In genomic region chr4:1765409-1766335, GRCh38 we compare ENCODE assay signal across 18 cellular contexts. TPM values are rescaled to one million over a fixed set of nuclear protein-coding genes. Genes with fewer than 3 reads are reported as not detected.
A peak's percentile ranks its signal among the peaks of the same experiment; 100 is the strongest.
DNase-seq lines count a peak whose midpoint lies in the region; ATAC-seq, FAIRE-seq and TF ChIP-seq lines count a peak whose summit lies in the region.
"Had no signal": no experiment of that assay in that cellular context is flagged by ENCODE, and none has a peak within 500 bp of the region (broad histone marks: within the 10 kb centered on the region; RNA-seq: fewer than 3 reads in every experiment).

No MANE protein-coding gene starts in this region.

- H4K20me1 ChIP-seq in H1 (replicated peaks in 1 of 2; ENCODE audit: control insufficient read depth in 1 of 2, insufficient read depth in 2 of 2, low read length in 2 of 2) = no peaks in the 10 kb centered on the region

- FAIRE-seq in H1 (lab: Jason Lieb, UNC) (no peak), kidney (lab: Jason Lieb, UNC) (no peak)
- FAIRE-seq: astrocyte, colon, endothelial cell of umbilical vein had no signal

- no peak overlapping the region for H3K27ac ChIP-seq in CD4-positive, alpha-beta T cell (ENCODE audit: low read depth, low read length)
- H3K27ac ChIP-seq in H1 (ENCODE audit: low read depth, low read length) (no peak overlapping the region), kidney (ENCODE audit: low read depth in 2 of 2, low read length in 2 of 2) (no peak overlapping the region)
- no peak overlapping the region for H3K27ac ChIP-seq in CD4-positive, alpha-beta memory T cell (ENCODE audit: low read depth, low read length)
- H3K27ac ChIP-seq: right lobe of liver had no signal

- peak overlapping the region; percentile 95 for H2BK20ac ChIP-seq in H1 (ENCODE audit: low read length)

- no peaks in the 10 kb centered on the region for H3K4me1 Mint-ChIP-seq in CD4-positive, alpha-beta T cell (ENCODE audit: low read depth)
- peaks cover 22% of the 10 kb centered on the region for H3K4me1 Mint-ChIP-seq in mesothelial cell of epicardium
- peaks cover 0 to 4% (median 0%) of the 10 kb centered on the region in 4 donors for H3K4me1 Mint-ChIP-seq in CD4-positive, alpha-beta memory T cell

- peak overlapping the region; percentile 30 for H3K4me3 Mint-ChIP-seq in CD4-positive, alpha-beta T cell
- peak overlapping the region; percentile 22 for H3K4me3 Mint-ChIP-seq in mesothelial cell of epicardium
- H3K4me3 Mint-ChIP-seq in CD4-positive, alpha-beta memory T cell = peak overlapping the region in 2 of 8 donors; percentile 21 to 35

- no peaks in the 10 kb centered on the region for H3K9me3 ChIP-seq in CD4-positive, alpha-beta T cell (ENCODE audit: control insufficient read depth, low read length)
- H3K9me3 ChIP-seq in H1 (ENCODE audit: insufficient read depth in 2 of 2, low read depth in 1 of 2, low read length in 1 of 2) (no peaks in the 10 kb centered on the region), kidney (ENCODE audit: control insufficient read depth in 1 of 2, low read length in 2 of 2) (no peaks in the 10 kb centered on the region)
- H3K9me3 ChIP-seq in CD4-positive, alpha-beta memory T cell (ENCODE audit: control insufficient read depth in 1 of 2, low read length in 2 of 2) = no peaks in the 10 kb centered on the region
- H3K9me3 ChIP-seq: right lobe of liver had no signal

- no peak overlapping the region; a peak in 3 of 8 replicates for H3K4me3 ChIP-seq in H1 (ENCODE audit: extremely low read depth in 1 of 4, insufficient read depth in 2 of 4, low read depth in 3 of 4, low read length in 4 of 4)
- no peak overlapping the region for H3K4me3 ChIP-seq in CD4-positive, alpha-beta memory T cell (ENCODE audit: low read length in 2 of 2)
- no peak overlapping the region for H3K4me3 ChIP-seq in kidney (ENCODE audit: low read length in 2 of 2)
- H3K4me3 ChIP-seq in foreskin fibroblast (ENCODE audit: low read depth in 1 of 2, low read length in 2 of 2) = no peak overlapping the region
- H3K4me3 ChIP-seq: right lobe of liver had no signal

- H3K9ac ChIP-seq in H1 (replicated peaks in 1 of 4; ENCODE audit: extremely low read depth in 1 of 4, low read depth in 3 of 4, low read length in 3 of 4) (no peak overlapping the region), kidney (ENCODE audit: low read length in 2 of 2) (no peak overlapping the region)

- no peak for TF ChIP-seq POLR2A in H1 (IDR thresholded peaks at IDR 0.05; ENCODE audit: control extremely low read depth in 1 of 2, low read depth in 2 of 2, low read length in 2 of 2)

- H3K18ac ChIP-seq in H1 (ENCODE audit: extremely low read depth, low read length) = peak overlapping the region; percentile 90

- peaks cover 31% of the 10 kb centered on the region for H3K27me3 Mint-ChIP-seq in CD4-positive, alpha-beta T cell
- no peaks in the 10 kb centered on the region for H3K27me3 Mint-ChIP-seq in mesothelial cell of epicardium (ENCODE audit: low read depth)
- H3K27me3 Mint-ChIP-seq in CD4-positive, alpha-beta memory T cell = peaks cover 6 to 10% of the 10 kb centered on the region in 2 donors

- H3K4me2 ChIP-seq in H1 (ENCODE audit: insufficient read depth in 1 of 2, low read depth in 2 of 2, low read length in 2 of 2) = peak overlapping the region; percentile 30 to 66; a peak in 3 of 4 replicates

- no peaks in the 10 kb centered on the region for H3K36me3 ChIP-seq in H1 (ENCODE audit: control insufficient read depth in 2 of 4, insufficient read depth in 4 of 4, low read length in 3 of 4)
- no peaks in the 10 kb centered on the region for H3K36me3 ChIP-seq in CD4-positive, alpha-beta memory T cell (ENCODE audit: insufficient read depth, low read length)
- no peaks in the 10 kb centered on the region for H3K36me3 ChIP-seq in kidney (ENCODE audit: control insufficient read depth in 1 of 2, insufficient read depth in 2 of 2, low read length in 2 of 2)
- H3K36me3 ChIP-seq: right lobe of liver had no signal

- peak overlapping the region; percentile 88 for H2BK15ac ChIP-seq in H1 (ENCODE audit: low read length)

- peak overlapping the region; percentile 87 for H4K5ac ChIP-seq in H1 (ENCODE audit: insufficient read length, low read depth, low read length)

- peak overlapping the region; percentile 83; the same call in 1 of the 2 replicates for H2BK5ac ChIP-seq in H1 (ENCODE audit: low read depth, low read length)

- TF ChIP-seq EP300 in Ishikawa (IDR thresholded peaks at IDR 0.05; ENCODE audit: borderline replicate concordance) (no peak), H1 (IDR thresholded peaks at IDR 0.05; ENCODE audit: borderline replicate concordance in 1 of 2, low read depth in 2 of 2, low read length in 2 of 2) (no peak)

- WGBS in H1 (ENCODE audit: extremely low coverage in 1 of 2, insufficient coverage in 1 of 2, insufficient read length in 1 of 2, insufficient replicate concordance in 2 of 2, low coverage in 1 of 2, low lambda C conversion rate in 2 of 2, missing lambda C conversion rate in 1 of 2), 2 experiments = 68% methylated on average over 9 of the region's 11 CpGs; no CpG with 5 or more reads in 1 of the 2 experiments

- H2AFZ ChIP-seq in H1 (ENCODE audit: low read length) = no peak overlapping the region

- TF ChIP-seq RAD21 in Ishikawa (IDR thresholded peaks at IDR 0.05; ENCODE audit: low read depth) (no peak), H1 (IDR thresholded peaks at IDR 0.05 in 1 of 2, conservative IDR thresholded peaks at IDR 0.05 in 1 of 2; ENCODE audit: low read depth in 2 of 2, low read length in 2 of 2) (no peak)

- intact Hi-C loops in CD4-positive, alpha-beta T cell (cut with DNase I, micrococcal nuclease) = no loop called here
- intact Hi-C loops in CD4-positive, alpha-beta memory T cell (cut with micrococcal nuclease) = no loop called here
- intact Hi-C loops in kidney (cut with DNase I) = no loop called here

- H3K79me1 ChIP-seq in H1 (ENCODE audit: low read depth, low read length) = no peaks in the 10 kb centered on the region

- no peak overlapping the region for H3K23ac ChIP-seq in H1 (ENCODE audit: insufficient read length)

- CTCF ChIA-PET in CD4-positive, alpha-beta T cell (lab: Charles Lee) = no interaction called here
- CTCF ChIA-PET in H1 (lab: Charles Lee; ENCODE audit: partially characterized antibody) = interaction anchor here (0.6 to 71.2 kb wide), 3 partner anchors 1 to 648 kb away, joined by 3 to 2507 read pairs (median 2507); partner anchors contain the start of gene FGFR3
- CTCF ChIA-PET in CD4-positive, alpha-beta memory T cell (lab: Charles Lee; ENCODE audit: partially characterized antibody) = no interaction called here

- no peaks in the 10 kb centered on the region for H3K79me2 ChIP-seq in H1 (ENCODE audit: control insufficient read depth in 1 of 2, insufficient read depth in 2 of 2, low read length in 2 of 2)

- H3K9me3 Mint-ChIP-seq in CD4-positive, alpha-beta T cell = no peaks in the 10 kb centered on the region
- H3K9me3 Mint-ChIP-seq in mesothelial cell of epicardium = no peaks in the 10 kb centered on the region
- H3K9me3 Mint-ChIP-seq in CD4-positive, alpha-beta memory T cell = no peaks in the 10 kb centered on the region

- H3K14ac ChIP-seq in H1 (ENCODE audit: insufficient read length) = no peak overlapping the region

- TF ChIP-seq CTCF in CD4-positive, alpha-beta T cell (IDR thresholded peaks at IDR 0.05) = no peak
- TF ChIP-seq CTCF in H1 (IDR thresholded peaks at IDR 0.05; ENCODE audit: control extremely low read depth in 1 of 3, insufficient read depth in 1 of 3, low read depth in 1 of 3, low read length in 3 of 3) (no peak), mesothelial cell of epicardium (IDR thresholded peaks at IDR 0.05; ENCODE audit: unreplicated experiment) (no peak), kidney (IDR thresholded peaks at IDR 0.05; ENCODE audit: borderline replicate concordance, extremely low read depth, insufficient read depth) (no peak), foreskin fibroblast (IDR thresholded peaks at IDR 0.05; ENCODE audit: low read depth, low read length) (no peak)

- H3K27me3 ChIP-seq in CD4-positive, alpha-beta T cell (ENCODE audit: control insufficient read depth, insufficient read depth, low read length) = peaks cover 38% of the 10 kb centered on the region
- peaks cover 0 to 5% (median 0%) of the 10 kb centered on the region in 4 experiments; a peak in 2 of 7 replicates for H3K27me3 ChIP-seq in H1 (replicated peaks in 1 of 4; ENCODE audit: control insufficient read depth in 3 of 4, extremely low read depth in 1 of 4, insufficient read depth in 3 of 4, low read length in 3 of 4)
- H3K27me3 ChIP-seq in CD4-positive, alpha-beta memory T cell (ENCODE audit: insufficient read depth, low read length) = peaks cover 4% of the 10 kb centered on the region
- H3K27me3 ChIP-seq: right lobe of liver had no signal

- no peaks in the 10 kb centered on the region for H3K36me3 Mint-ChIP-seq in CD4-positive, alpha-beta T cell (ENCODE audit: low read depth)
- H3K36me3 Mint-ChIP-seq in mesothelial cell of epicardium = no peaks in the 10 kb centered on the region
- H3K36me3 Mint-ChIP-seq in CD4-positive, alpha-beta memory T cell = no peaks in the 10 kb centered on the region

- peak overlapping the region; percentile 97; the same call in 1 of the 2 replicates for H2BK12ac ChIP-seq in H1 (ENCODE audit: low read depth, low read length)

- no peak overlapping the region for H3K27ac Mint-ChIP-seq in CD4-positive, alpha-beta T cell
- no peak overlapping the region for H3K27ac Mint-ChIP-seq in mesothelial cell of epicardium
- no peak overlapping the region for H3K27ac Mint-ChIP-seq in CD4-positive, alpha-beta memory T cell

- POLR2A ChIA-PET in CD4-positive, alpha-beta T cell (lab: Charles Lee) = no interaction called here
- POLR2A ChIA-PET in H1 (lab: Charles Lee; ENCODE audit: partially characterized antibody) = interaction anchor here (0.9 to 4.9 kb wide), 12 partner anchors 8 to 53 kb away, joined by 3 to 24 read pairs (median 4); partner anchors contain the start of genes FGFR3, SLBP, TACC3 and TMEM129
- POLR2A ChIA-PET in CD4-positive, alpha-beta memory T cell (lab: Charles Lee; ENCODE audit: partially characterized antibody) = no interaction called here

- H3K56ac ChIP-seq in H1 (replicated peaks; ENCODE audit: insufficient read length, low read depth, low read length) = no peak overlapping the region

- no peak for ATAC-seq in CD4-positive, alpha-beta T cell (ENCODE audit: poor library complexity)

- peak overlapping the region; percentile 23 for H3K4ac ChIP-seq in H1 (replicated peaks; ENCODE audit: insufficient read length, low read depth, low read length)

- H3K4me1 ChIP-seq in H1 (replicated peaks in 1 of 4; ENCODE audit: control insufficient read depth in 3 of 4, insufficient read depth in 4 of 4, low read length in 3 of 4) = peaks cover 5 to 39% (median 28%) of the 10 kb centered on the region in 4 experiments
- no peaks in the 10 kb centered on the region for H3K4me1 ChIP-seq in CD4-positive, alpha-beta memory T cell (ENCODE audit: insufficient read depth, low read length)
- peaks cover 3 to 20% of the 10 kb centered on the region in 2 donors for H3K4me1 ChIP-seq in kidney (ENCODE audit: control insufficient read depth in 1 of 2, insufficient read depth in 1 of 2, low read depth in 1 of 2, low read length in 2 of 2)

- peak overlapping the region; percentile 45 for H4K91ac ChIP-seq in H1 (replicated peaks; ENCODE audit: insufficient read length, low read length)

- peak overlapping the region; percentile 83 for H2BK120ac ChIP-seq in H1 (replicated peaks; ENCODE audit: low read depth, low read length)

- DNase-seq in CD4-positive, alpha-beta T cell = no peak
- DNase-seq in H1 (ENCODE audit: low read depth in 1 of 2, low spot score in 2 of 2) (no peak), mesothelial cell of epicardium (ENCODE audit: low spot score in 2 of 2, unreplicated experiment in 2 of 2) (no peak), germinal center (ENCODE audit: low spot score) (no peak), kidney (no peak), foreskin fibroblast (no peak)
- no peak for DNase-seq in CD4-positive, alpha-beta memory T cell
- DNase-seq: activated naive CD4-positive, alpha-beta T cell treated with Interleukin-2 at 50 U/mL for 16 hours; NCI-H1417; NCI-H345; NK-92 treated with Interleukin-12 subunit alpha and Interleukin-12 subunit beta, amount 100 ng/mL, for 24 hours; right lobe of liver; SHP77; T-helper 9 cell had no signal

- peaks cover 4% of the 10 kb centered on the region; the same call in 1 of the 2 replicates for H3K23me2 ChIP-seq in H1 (ENCODE audit: low read depth, low read length)

- H2AK5ac ChIP-seq in H1 (ENCODE audit: low read depth, low read length) = peak overlapping the region; percentile 78; the same call in 1 of the 2 replicates

- 0 out of 2 replicates have a peak overlapping the region, but pooled peaks have one; percentile 45 for H4K8ac ChIP-seq in H1 (ENCODE audit: extremely low read depth, insufficient read depth, low read length)

RNA-seq across cellular contexts. Expression of gene FGFR3, which starts 27.4 kb away (rescaled TPM):
- total RNA-seq in CD4-positive, alpha-beta T cell = under 1 TPM in 1 of 2 experiments, not detected in 1; 0.33 TPM
- 19.5 TPM in 2 replicates for total RNA-seq in H1 (2021; fragmentation: NEBNext Ultra II Directional; extraction: Animal tissue kit (Norgen Biotek cat#: 25700))
- polyA plus RNA-seq in H1 (2011; rRNA removed) = 9.0 and 18.6 TPM in 2 replicates
- polyA plus RNA-seq in H1 (2011; cell fraction: cytosol; rRNA removed) = 23.3 TPM
- 124 TPM for polyA plus RNA-seq in H1 (2011; cell fraction: nucleus; rRNA removed)
- polyA plus RNA-seq in H1 (2012, experiment 1 of 2) = 17.5 to 23.1 TPM (median 20.3 TPM) in 4 replicates
- 15.8 TPM for polyA plus RNA-seq in H1 (2012, experiment 2 of 2)
- polyA plus RNA-seq in H1 (2013, experiment 1 of 2) = 8.6 TPM
- 8.2 TPM for polyA plus RNA-seq in H1 (2013, experiment 2 of 2)
- polyA minus RNA-seq in H1 (2011; rRNA and poly(A)+ RNA removed) = 4.2 and 7.4 TPM in 2 replicates
- 22.6 TPM for polyA minus RNA-seq in H1 (2011; cell fraction: cytosol; rRNA and poly(A)+ RNA removed)
- 34.9 TPM for polyA minus RNA-seq in H1 (2011; cell fraction: nucleus; rRNA and poly(A)+ RNA removed)
- total RNA-seq in mesothelial cell of epicardium = 30.9 to 37.6 TPM (median 32.9 TPM) in 3 replicates
- total RNA-seq in CD4-positive, alpha-beta memory T cell = under 1 TPM; 0.53 to 0.67 TPM
- polyA plus RNA-seq in CD4-positive, alpha-beta memory T cell = not detected
- total RNA-seq in kidney = 25.5 TPM
- 28.5 TPM for polyA plus RNA-seq in kidney (ENCODE audit: insufficient read depth, low read depth, low replicate concordance)

RNA-seq across cellular contexts. Expression of gene TACC3, which starts 44.4 kb away (rescaled TPM):
- 100 to 1,000 TPM; 123 TPM for total RNA-seq in CD4-positive, alpha-beta T cell
- 147 and 148 TPM in 2 replicates for total RNA-seq in H1 (2021; fragmentation: NEBNext Ultra II Directional; extraction: Animal tissue kit (Norgen Biotek cat#: 25700))
- polyA plus RNA-seq in H1 (2011; rRNA removed) (73.8 and 113 TPM in 2 replicates), kidney (ENCODE audit: insufficient read depth, low read depth, low replicate concordance) (4.9 TPM)
- polyA plus RNA-seq in H1 (2011; cell fraction: cytosol; rRNA removed) = 93.2 TPM
- 159 TPM for polyA plus RNA-seq in H1 (2011; cell fraction: nucleus; rRNA removed)
- 127 to 150 TPM (median 147 TPM) in 4 replicates for polyA plus RNA-seq in H1 (2012, experiment 1 of 2)
- polyA plus RNA-seq in H1 (2012, experiment 2 of 2) = 102 TPM
- 103 TPM for polyA plus RNA-seq in H1 (2013, experiment 1 of 2)
- 92.2 TPM for polyA plus RNA-seq in H1 (2013, experiment 2 of 2)
- 22.0 and 36.9 TPM in 2 replicates for polyA minus RNA-seq in H1 (2011; rRNA and poly(A)+ RNA removed)
- polyA minus RNA-seq in H1 (2011; cell fraction: cytosol; rRNA and poly(A)+ RNA removed) = 57.8 TPM
- 46.0 TPM for polyA minus RNA-seq in H1 (2011; cell fraction: nucleus; rRNA and poly(A)+ RNA removed)
- total RNA-seq in mesothelial cell of epicardium (38.9 to 45.3 TPM (median 44.4 TPM) in 3 replicates), kidney (12.2 TPM)
- total RNA-seq in CD4-positive, alpha-beta memory T cell = 100 to 1,000 TPM; 134 to 136 TPM
- 10 to 100 TPM; 37.3 to 61.8 TPM for polyA plus RNA-seq in CD4-positive, alpha-beta memory T cell

RNA-seq across cellular contexts. Expression of gene TMEM129, which starts 44.5 kb away (rescaled TPM):
- 10 to 100 TPM; 17.2 to 17.6 TPM for total RNA-seq in CD4-positive, alpha-beta T cell
- 28.5 and 31.5 TPM in 2 replicates for total RNA-seq in H1 (2021; fragmentation: NEBNext Ultra II Directional; extraction: Animal tissue kit (Norgen Biotek cat#: 25700))
- 58.7 and 89.1 TPM in 2 replicates for polyA plus RNA-seq in H1 (2011; rRNA removed)
- polyA plus RNA-seq in H1 (2011; cell fraction: cytosol; rRNA removed) = 56.3 TPM
- 148 TPM for polyA plus RNA-seq in H1 (2011; cell fraction: nucleus; rRNA removed)
- 20.4 to 36.0 TPM (median 32.1 TPM) in 4 replicates for polyA plus RNA-seq in H1 (2012, experiment 1 of 2)
- 25.8 TPM for polyA plus RNA-seq in H1 (2012, experiment 2 of 2)
- polyA plus RNA-seq in H1 (2013, experiment 1 of 2) = 24.7 TPM
- polyA plus RNA-seq in H1 (2013, experiment 2 of 2) = 26.9 TPM
- polyA minus RNA-seq in H1 (2011; rRNA and poly(A)+ RNA removed) = 16.4 and 19.6 TPM in 2 replicates
- 25.7 TPM for polyA minus RNA-seq in H1 (2011; cell fraction: cytosol; rRNA and poly(A)+ RNA removed)
- 30.7 TPM for polyA minus RNA-seq in H1 (2011; cell fraction: nucleus; rRNA and poly(A)+ RNA removed)
- 36.0 to 37.8 TPM (median 37.3 TPM) in 3 replicates for total RNA-seq in mesothelial cell of epicardium
- 10 to 100 TPM; 40.6 to 42.1 TPM for total RNA-seq in CD4-positive, alpha-beta memory T cell
- polyA plus RNA-seq in CD4-positive, alpha-beta memory T cell = 10 to 100 TPM; 36.8 to 40.3 TPM
- total RNA-seq in kidney = 48.2 TPM
- polyA plus RNA-seq in kidney (ENCODE audit: insufficient read depth, low read depth, low replicate concordance) = 60.0 TPM

RNA-seq across cellular contexts. Expression of gene SLBP, which starts 53.6 kb away (rescaled TPM):
- 10 to 100 TPM; 45.8 to 47.6 TPM for total RNA-seq in CD4-positive, alpha-beta T cell
- 45.1 and 49.0 TPM in 2 replicates for total RNA-seq in H1 (2021; fragmentation: NEBNext Ultra II Directional; extraction: Animal tissue kit (Norgen Biotek cat#: 25700))
- 24.6 and 44.1 TPM in 2 replicates for polyA plus RNA-seq in H1 (2011; rRNA removed)
- polyA plus RNA-seq in H1 (2011; cell fraction: cytosol; rRNA removed) = 41.5 TPM
- 18.5 TPM for polyA plus RNA-seq in H1 (2011; cell fraction: nucleus; rRNA removed)
- 36.4 to 63.8 TPM (median 38.7 TPM) in 4 replicates for polyA plus RNA-seq in H1 (2012, experiment 1 of 2)
- 16.6 TPM for polyA plus RNA-seq in H1 (2012, experiment 2 of 2)
- 38.1 TPM for polyA plus RNA-seq in H1 (2013, experiment 1 of 2)
- 38.5 TPM for polyA plus RNA-seq in H1 (2013, experiment 2 of 2)
- polyA minus RNA-seq in H1 (2011; rRNA and poly(A)+ RNA removed) = 19.4 and 22.8 TPM in 2 replicates
- 29.6 TPM for polyA minus RNA-seq in H1 (2011; cell fraction: cytosol; rRNA and poly(A)+ RNA removed)
- polyA minus RNA-seq in H1 (2011; cell fraction: nucleus; rRNA and poly(A)+ RNA removed) = 13.3 TPM
- total RNA-seq in mesothelial cell of epicardium = 45.8 to 50.6 TPM (median 49.8 TPM) in 3 replicates
- 10 to 100 TPM; 41.8 to 47.4 TPM for total RNA-seq in CD4-positive, alpha-beta memory T cell
- polyA plus RNA-seq in CD4-positive, alpha-beta memory T cell = 10 to 100 TPM; 68.6 to 71.6 TPM
- 30.7 TPM for total RNA-seq in kidney
- 42.8 TPM for polyA plus RNA-seq in kidney (ENCODE audit: insufficient read depth, low read depth, low replicate concordance)

Comparison
In these comparisons a context has a peak if more than half of its experiments do, and no peak if none do; other contexts are left out.
1. RNA of gene FGFR3, which starts 27.4 kb away (total RNA-seq): 30.9 to 37.6 TPM in mesothelial cell of epicardium, 25.5 TPM in kidney (single experiment) and 19.5 TPM in H1; 0.53 to 0.67 TPM in CD4-positive, alpha-beta memory T cell and 0.33 TPM in CD4-positive, alpha-beta T cell; every median in the first group is over 10 times any median in the second.